8 cellular contexts compared by ENCODE assay signal in genomic region chr3:193592841-193593665, GRCh38. TPM values are rescaled to one million over a fixed set of nuclear protein-coding genes. Genes with fewer than 3 reads are reported as not detected.
DNase-seq lines count a peak whose midpoint lies in the region; ATAC-seq and TF ChIP-seq lines count a peak whose summit lies in the region.

Gene OPA1 (plus strand): TSS chr3:193593208. CDS start chr3:193593378, 170 bp downstream.

- peak within 1 kb of the TSS; percentile 65 for H3K4me2 ChIP-seq in SU-DHL-6 (ENCODE audit: low read depth, low read length, poor library complexity, severe bottlenecking)

- H3K4me3 ChIP-seq in GM12864 (ENCODE audit: low read depth, low read length) (peak within 1 kb of the TSS; percentile 97), SU-DHL-6 (ENCODE audit: insufficient read depth, low read length, poor library complexity, severe bottlenecking) (peak within 1 kb of the TSS; percentile 80), ovary (peak within 1 kb of the TSS; percentile 96), thyroid gland (replicated peaks in 1 of 3) (peak within 1 kb of the TSS; percentile 38 to 80 (median 71))

- peak within 1 kb of the TSS; percentile 95 for H3K4me3 Mint-ChIP-seq in activated naive CD8-positive, alpha-beta T cell treated with anti-CD3 and anti-CD28 coated beads, Interleukin-2, amount 10 ng/mL, durations not matched to agents 7 days and 5 days

- peaks cover 11% of the 10 kb centered on the region for H3K36me3 Mint-ChIP-seq in activated naive CD8-positive, alpha-beta T cell treated with anti-CD3 and anti-CD28 coated beads, Interleukin-2, amount 10 ng/mL, durations not matched to agents 7 days and 5 days

- peak; percentile 53 for TF ChIP-seq POLR2A in ovary (IDR thresholded peaks at IDR 0.05)
- peak; percentile 17 to 64 for TF ChIP-seq POLR2A in thyroid gland (IDR thresholded peaks at IDR 0.05)

- H4K20me1 ChIP-seq in SU-DHL-6 (ENCODE audit: low read depth, low read length) = peaks cover 9% of the 10 kb centered on the region; the same call in 1 of the 2 replicates

- H3K27ac ChIP-seq in SU-DHL-6 (ENCODE audit: low read depth, low read length) (peak within 1 kb of the TSS; percentile 65), ovary (peak within 1 kb of the TSS; percentile 68 to 78), thyroid gland (peak within 1 kb of the TSS; percentile 5 to 87 (median 86))

- H3K9me2 ChIP-seq in SU-DHL-6 (replicated peaks; ENCODE audit: insufficient read depth, low read length) = no peaks in the 10 kb centered on the region

- peak; percentile 98 for ATAC-seq in HG02759 (IDR thresholded peaks at IDR 0.05; ENCODE audit: unreplicated experiment)
- ATAC-seq in activated naive CD8-positive, alpha-beta T cell treated with anti-CD3 and anti-CD28 coated beads, Interleukin-2, amount 10 ng/mL, durations not matched to agents 7 days and 5 days (ENCODE audit: low read depth) = peak; percentile 96

- H3K9ac ChIP-seq in SU-DHL-6 (ENCODE audit: low read length) = peak within 1 kb of the TSS; percentile 98

- no peaks in the 10 kb centered on the region for H3K9me3 Mint-ChIP-seq in activated naive CD8-positive, alpha-beta T cell treated with anti-CD3 and anti-CD28 coated beads, Interleukin-2, amount 10 ng/mL, durations not matched to agents 7 days and 5 days

- H3F3A ChIP-seq in SU-DHL-6 (ENCODE audit: insufficient read depth) = no peaks in the 10 kb centered on the region

- peak within 1 kb of the TSS; percentile 97 for H3K27ac Mint-ChIP-seq in activated naive CD8-positive, alpha-beta T cell treated with anti-CD3 and anti-CD28 coated beads, Interleukin-2, amount 10 ng/mL, durations not matched to agents 7 days and 5 days

- no peak for TF ChIP-seq EP300 in ovary (IDR thresholded peaks at IDR 0.05)

- TF ChIP-seq CTCF in GM12864 (IDR thresholded peaks at IDR 0.05; ENCODE audit: low read depth, low read length, missing control alignments) (no peak), SU-DHL-6 (IDR thresholded peaks at IDR 0.05; ENCODE audit: insufficient read depth, low read length, poor library complexity, severe bottlenecking) (no peak), ovary (IDR thresholded peaks at IDR 0.05) (peak in 1 of 3 donors; percentile 40), thyroid gland (IDR thresholded peaks at IDR 0.05) (peak in 4 of 6 experiments; percentile 26 to 41 (median 34))

- peak; percentile 93 for DNase-seq in GM12864 (ENCODE audit: low read depth)
- DNase-seq in NCI-H128 (lab: John Stamatoyannopoulos, UW; ENCODE audit: unreplicated experiment) = peak; percentile 99
- peak; percentile 89 for DNase-seq in activated naive CD8-positive, alpha-beta T cell treated with anti-CD3 and anti-CD28 coated beads, Interleukin-2, amount 10 ng/mL, durations not matched to agents 7 days and 5 days
- peak; percentile 90 to 99 (median 96) for DNase-seq in head of caudate nucleus
- DNase-seq in ovary = peak; percentile 97 to 99 (median 98)
- DNase-seq in thyroid gland = peak; percentile 99

- POLR2A ChIA-PET in activated naive CD8-positive, alpha-beta T cell treated with anti-CD3 and anti-CD28 coated beads, Interleukin-2, amount 10 ng/mL, durations not matched to agents 7 days and 5 days (lab: Charles Lee) = no interaction called here

- H3K4me1 ChIP-seq in ovary (ENCODE audit: insufficient read depth) (peaks cover 8% of the 10 kb centered on the region), thyroid gland (peaks cover 14 to 16% of the 10 kb centered on the region in 2 donors)

- 0 to 1% (median 1%) methylated on average over 55 of the region's 55 CpGs for WGBS in ovary, 3 donors
- WGBS in thyroid gland, 2 donors = 2% methylated on average over 23 to 51 of the region's 55 CpGs

- peak within 1 kb of the TSS; percentile 95 for H2AFZ ChIP-seq in SU-DHL-6 (ENCODE audit: low read depth, low read length, severe bottlenecking)

- no peaks in the 10 kb centered on the region for H3K36me3 ChIP-seq in SU-DHL-6 (ENCODE audit: low read length)
- H3K36me3 ChIP-seq in ovary = no peaks in the 10 kb centered on the region
- no peaks in the 10 kb centered on the region for H3K36me3 ChIP-seq in thyroid gland

- intact Hi-C loops in head of caudate nucleus (cut with DNase I) (loop anchor here (5.0 kb wide), 1 partner anchor 1079 kb away; the partner anchor contains the start of gene LSG1), ovary (cut with DNase I) (no loop called here), thyroid gland (cut with DNase I) (no loop called here)

- H3K27me3 Mint-ChIP-seq in activated naive CD8-positive, alpha-beta T cell treated with anti-CD3 and anti-CD28 coated beads, Interleukin-2, amount 10 ng/mL, durations not matched to agents 7 days and 5 days = no peaks in the 10 kb centered on the region

- H3K79me2 ChIP-seq in SU-DHL-6 (ENCODE audit: insufficient read depth, low read length) = peaks cover 55% of the 10 kb centered on the region

- H3K9me3 ChIP-seq in SU-DHL-6 (ENCODE audit: insufficient read depth, low read length) (no peaks in the 10 kb centered on the region), ovary (no peaks in the 10 kb centered on the region), thyroid gland (no peaks in the 10 kb centered on the region)

- H3K27me3 ChIP-seq in SU-DHL-6 (ENCODE audit: low read length) = no peaks in the 10 kb centered on the region
- H3K27me3 ChIP-seq in ovary = no peaks in the 10 kb centered on the region
- no peaks in the 10 kb centered on the region for H3K27me3 ChIP-seq in thyroid gland

- peaks cover 23% of the 10 kb centered on the region for H3K4me1 Mint-ChIP-seq in activated naive CD8-positive, alpha-beta T cell treated with anti-CD3 and anti-CD28 coated beads, Interleukin-2, amount 10 ng/mL, durations not matched to agents 7 days and 5 days

RNA-seq across cellular contexts. Expression of gene OPA1, which starts in this region (rescaled TPM):
- total RNA-seq in activated naive CD8-positive, alpha-beta T cell treated with anti-CD3 and anti-CD28 coated beads, Interleukin-2, amount 10 ng/mL, durations not matched to agents 7 days and 5 days = 10 to 100 TPM; 55.4 to 57.9 TPM
- 10 to 100 TPM; 29.1 to 50.4 (median 40.3) TPM for total RNA-seq in ovary
- 10 to 100 TPM; 14.4 to 24.2 TPM for polyA plus RNA-seq in ovary
- 10 to 100 TPM; 45.3 to 78.8 (median 48.7) TPM for total RNA-seq in thyroid gland

Comparison
In these comparisons a context has a peak if more than half of its experiments do, and no peak if none do; other contexts are left out.
1. Peak in every context shown above with its lines: DNase-seq, ATAC-seq, H3K4me3 ChIP-seq and H3K27ac ChIP-seq.
2. CTCF ChIP-seq: peak in thyroid gland (4 of 6); none in GM12864 (single experiment) and SU-DHL-6 (single experiment).